1 cellular context compared by ENCODE assay signal in the genomic region with DNA sequence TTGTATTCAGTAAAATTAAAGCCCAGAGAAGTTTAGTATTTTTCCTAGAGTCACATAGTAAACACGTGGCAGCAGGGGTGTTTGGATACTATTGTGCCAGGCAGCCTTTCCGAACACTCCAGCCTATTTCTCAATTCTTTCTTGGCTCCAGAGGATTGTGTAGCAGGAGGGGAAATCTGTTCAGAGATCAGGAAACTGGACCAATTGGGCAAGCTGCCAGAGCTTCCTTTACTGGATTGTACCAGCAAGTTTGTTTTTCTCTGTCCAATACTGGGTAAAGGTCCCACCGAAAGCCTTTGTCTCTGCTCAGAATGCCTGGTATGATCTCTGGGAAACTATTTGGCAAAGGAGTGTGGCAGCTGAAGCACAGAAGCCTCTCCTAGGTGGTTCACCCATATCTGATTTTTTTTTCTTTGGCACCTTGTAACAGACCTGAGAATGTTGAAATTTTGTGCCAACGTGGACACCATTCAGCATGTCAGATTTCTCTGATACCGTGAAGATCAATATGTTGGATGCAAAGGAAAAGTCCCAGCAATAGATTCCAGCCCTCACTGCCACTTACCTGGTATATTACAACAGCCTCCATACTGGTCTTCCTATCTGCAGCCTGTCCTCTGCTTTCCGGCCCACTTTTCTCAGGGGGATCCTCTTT.
A peak's percentile ranks its signal among the peaks of the same experiment; 100 is the strongest.
TF ChIP-seq lines count a peak whose summit lies in the region.

No MANE protein-coding gene starts in this region.

TF ChIP-seq in HepG2, 621 proteins besides CTCF, POLR2A, EP300 and RAD21 (continued from another document):
- TF ChIP-seq, protein P1, sequence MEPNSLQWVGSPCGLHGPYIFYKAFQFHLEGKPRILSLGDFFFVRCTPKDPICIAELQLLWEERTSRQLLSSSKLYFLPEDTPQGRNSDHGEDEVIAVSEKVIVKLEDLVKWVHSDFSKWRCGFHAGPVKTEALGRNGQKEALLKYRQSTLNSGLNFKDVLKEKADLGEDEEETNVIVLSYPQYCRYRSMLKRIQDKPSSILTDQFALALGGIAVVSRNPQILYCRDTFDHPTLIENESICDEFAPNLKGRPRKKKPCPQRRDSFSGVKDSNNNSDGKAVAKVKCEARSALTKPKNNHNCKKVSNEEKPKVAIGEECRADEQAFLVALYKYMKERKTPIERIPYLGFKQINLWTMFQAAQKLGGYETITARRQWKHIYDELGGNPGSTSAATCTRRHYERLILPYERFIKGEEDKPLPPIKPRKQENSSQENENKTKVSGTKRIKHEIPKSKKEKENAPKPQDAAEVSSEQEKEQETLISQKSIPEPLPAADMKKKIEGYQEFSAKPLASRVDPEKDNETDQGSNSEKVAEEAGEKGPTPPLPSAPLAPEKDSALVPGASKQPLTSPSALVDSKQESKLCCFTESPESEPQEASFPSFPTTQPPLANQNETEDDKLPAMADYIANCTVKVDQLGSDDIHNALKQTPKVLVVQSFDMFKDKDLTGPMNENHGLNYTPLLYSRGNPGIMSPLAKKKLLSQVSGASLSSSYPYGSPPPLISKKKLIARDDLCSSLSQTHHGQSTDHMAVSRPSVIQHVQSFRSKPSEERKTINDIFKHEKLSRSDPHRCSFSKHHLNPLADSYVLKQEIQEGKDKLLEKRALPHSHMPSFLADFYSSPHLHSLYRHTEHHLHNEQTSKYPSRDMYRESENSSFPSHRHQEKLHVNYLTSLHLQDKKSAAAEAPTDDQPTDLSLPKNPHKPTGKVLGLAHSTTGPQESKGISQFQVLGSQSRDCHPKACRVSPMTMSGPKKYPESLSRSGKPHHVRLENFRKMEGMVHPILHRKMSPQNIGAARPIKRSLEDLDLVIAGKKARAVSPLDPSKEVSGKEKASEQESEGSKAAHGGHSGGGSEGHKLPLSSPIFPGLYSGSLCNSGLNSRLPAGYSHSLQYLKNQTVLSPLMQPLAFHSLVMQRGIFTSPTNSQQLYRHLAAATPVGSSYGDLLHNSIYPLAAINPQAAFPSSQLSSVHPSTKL (CRISPR knock-in tag; IDR thresholded peaks at IDR 0.05) = peak; percentile 71; the same call in 1 of the 2 replicates
- TF ChIP-seq, protein P2, sequence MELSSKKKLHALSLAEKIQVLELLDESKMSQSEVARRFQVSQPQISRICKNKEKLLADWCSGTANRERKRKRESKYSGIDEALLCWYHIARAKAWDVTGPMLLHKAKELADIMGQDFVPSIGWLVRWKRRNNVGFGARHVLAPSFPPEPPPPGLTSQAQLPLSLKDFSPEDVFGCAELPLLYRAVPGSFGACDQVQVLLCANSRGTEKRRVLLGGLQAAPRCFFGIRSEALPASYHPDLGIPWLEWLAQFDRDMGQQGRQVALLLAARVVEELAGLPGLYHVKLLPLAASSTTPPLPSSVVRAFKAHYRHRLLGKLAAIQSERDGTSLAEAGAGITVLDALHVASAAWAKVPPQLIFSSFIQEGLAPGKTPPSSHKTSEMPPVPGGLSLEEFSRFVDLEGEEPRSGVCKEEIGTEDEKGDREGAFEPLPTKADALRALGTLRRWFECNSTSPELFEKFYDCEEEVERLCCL (CRISPR knock-in tag; IDR thresholded peaks at IDR 0.05; ENCODE audit: borderline replicate concordance) = no peak
- TF ChIP-seq NR2F6 (IDR thresholded peaks at IDR 0.05) = no peak
- TF ChIP-seq NR2F6 (CRISPR knock-in tag; IDR thresholded peaks at IDR 0.05) = peak; percentile 29; the same call in 1 of the 2 replicates
- no peak for TF ChIP-seq FOSL1 (CRISPR knock-in tag; IDR thresholded peaks at IDR 0.05; ENCODE audit: borderline replicate concordance)
- no peak for TF ChIP-seq SRF (IDR thresholded peaks at IDR 0.05; ENCODE audit: low read depth, low read length)
- TF ChIP-seq, protein P3, sequence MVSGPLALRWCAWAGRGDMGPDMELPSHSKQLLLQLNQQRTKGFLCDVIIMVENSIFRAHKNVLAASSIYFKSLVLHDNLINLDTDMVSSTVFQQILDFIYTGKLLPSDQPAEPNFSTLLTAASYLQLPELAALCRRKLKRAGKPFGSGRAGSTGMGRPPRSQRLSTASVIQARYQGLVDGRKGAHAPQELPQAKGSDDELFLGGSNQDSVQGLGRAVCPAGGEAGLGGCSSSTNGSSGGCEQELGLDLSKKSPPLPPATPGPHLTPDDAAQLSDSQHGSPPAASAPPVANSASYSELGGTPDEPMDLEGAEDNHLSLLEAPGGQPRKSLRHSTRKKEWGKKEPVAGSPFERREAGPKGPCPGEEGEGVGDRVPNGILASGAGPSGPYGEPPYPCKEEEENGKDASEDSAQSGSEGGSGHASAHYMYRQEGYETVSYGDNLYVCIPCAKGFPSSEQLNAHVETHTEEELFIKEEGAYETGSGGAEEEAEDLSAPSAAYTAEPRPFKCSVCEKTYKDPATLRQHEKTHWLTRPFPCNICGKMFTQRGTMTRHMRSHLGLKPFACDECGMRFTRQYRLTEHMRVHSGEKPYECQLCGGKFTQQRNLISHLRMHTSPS (CRISPR knock-in tag; IDR thresholded peaks at IDR 0.05; ENCODE audit: low read depth) = peak; percentile 80; the same call in 1 of the 2 replicates
- TF ChIP-seq TCF7 (IDR thresholded peaks at IDR 0.05; ENCODE audit: low read depth) = no peak
- TF ChIP-seq SOX5 (CRISPR knock-in tag; IDR thresholded peaks at IDR 0.05; ENCODE audit: borderline replicate concordance) = peak; percentile 77
- TF ChIP-seq ZMYM3 (CRISPR knock-in tag; IDR thresholded peaks at IDR 0.05) = peak; percentile 82
- no peak for TF ChIP-seq HNF4G (IDR thresholded peaks at IDR 0.05; ENCODE audit: borderline replicate concordance, low read depth, low read length)
- TF ChIP-seq HNF4G (CRISPR knock-in tag; IDR thresholded peaks at IDR 0.05; ENCODE audit: borderline replicate concordance, low read depth) = peak; percentile 24; the same call in 1 of the 2 replicates
- peak; percentile 57; the same call in 1 of the 2 replicates for TF ChIP-seq HDAC2 (CRISPR knock-in tag; IDR thresholded peaks at IDR 0.05)
- no peak for TF ChIP-seq HNRNPL (IDR thresholded peaks at IDR 0.05; ENCODE audit: low read depth, low read length)
- 0 out of 2 replicates have a peak, but pooled peaks have one; percentile 39 for TF ChIP-seq HMG20B (CRISPR knock-in tag; conservative IDR thresholded peaks at IDR 0.05)
- TF ChIP-seq MXI1 (IDR thresholded peaks at IDR 0.05; ENCODE audit: borderline replicate concordance, low read depth, low read length) = no peak
- TF ChIP-seq NFYB (CRISPR knock-in tag; IDR thresholded peaks at IDR 0.05) = no peak
- peak; percentile 71; the same call in 1 of the 2 replicates for TF ChIP-seq GFI1 (CRISPR knock-in tag; IDR thresholded peaks at IDR 0.05; ENCODE audit: borderline replicate concordance)
- 0 out of 2 replicates have a peak, but pooled peaks have one; percentile 26 for TF ChIP-seq NKX3-1 (CRISPR knock-in tag; IDR thresholded peaks at IDR 0.05)
- 0 out of 2 replicates have a peak, but pooled peaks have one; percentile 33 for TF ChIP-seq ZNF761 (CRISPR knock-in tag; conservative IDR thresholded peaks at IDR 0.05)
- TF ChIP-seq, protein P4, sequence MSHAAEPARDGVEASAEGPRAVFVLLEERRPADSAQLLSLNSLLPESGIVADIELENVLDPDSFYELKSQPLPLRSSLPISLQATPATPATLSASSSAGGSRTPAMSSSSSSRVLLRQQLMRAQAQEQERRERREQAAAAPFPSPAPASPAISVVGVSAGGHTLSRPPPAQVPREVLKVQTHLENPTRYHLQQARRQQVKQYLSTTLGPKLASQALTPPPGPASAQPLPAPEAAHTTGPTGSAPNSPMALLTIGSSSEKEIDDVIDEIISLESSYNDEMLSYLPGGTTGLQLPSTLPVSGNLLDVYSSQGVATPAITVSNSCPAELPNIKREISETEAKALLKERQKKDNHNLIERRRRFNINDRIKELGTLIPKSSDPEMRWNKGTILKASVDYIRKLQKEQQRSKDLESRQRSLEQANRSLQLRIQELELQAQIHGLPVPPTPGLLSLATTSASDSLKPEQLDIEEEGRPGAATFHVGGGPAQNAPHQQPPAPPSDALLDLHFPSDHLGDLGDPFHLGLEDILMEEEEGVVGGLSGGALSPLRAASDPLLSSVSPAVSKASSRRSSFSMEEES (CRISPR knock-in tag; IDR thresholded peaks at IDR 0.05) = 0 out of 2 replicates have a peak, but pooled peaks have one; percentile 29
- 0 out of 2 replicates have a peak, but pooled peaks have one; percentile 58 for TF ChIP-seq ZNF644 (CRISPR knock-in tag; IDR thresholded peaks at IDR 0.05; ENCODE audit: low read depth)
- TF ChIP-seq, protein P5, sequence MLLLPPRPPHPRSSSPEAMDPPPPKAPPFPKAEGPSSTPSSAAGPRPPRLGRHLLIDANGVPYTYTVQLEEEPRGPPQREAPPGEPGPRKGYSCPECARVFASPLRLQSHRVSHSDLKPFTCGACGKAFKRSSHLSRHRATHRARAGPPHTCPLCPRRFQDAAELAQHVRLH (CRISPR knock-in tag; IDR thresholded peaks at IDR 0.05; ENCODE audit: borderline replicate concordance, low read depth) = no peak
- TF ChIP-seq, protein P6, sequence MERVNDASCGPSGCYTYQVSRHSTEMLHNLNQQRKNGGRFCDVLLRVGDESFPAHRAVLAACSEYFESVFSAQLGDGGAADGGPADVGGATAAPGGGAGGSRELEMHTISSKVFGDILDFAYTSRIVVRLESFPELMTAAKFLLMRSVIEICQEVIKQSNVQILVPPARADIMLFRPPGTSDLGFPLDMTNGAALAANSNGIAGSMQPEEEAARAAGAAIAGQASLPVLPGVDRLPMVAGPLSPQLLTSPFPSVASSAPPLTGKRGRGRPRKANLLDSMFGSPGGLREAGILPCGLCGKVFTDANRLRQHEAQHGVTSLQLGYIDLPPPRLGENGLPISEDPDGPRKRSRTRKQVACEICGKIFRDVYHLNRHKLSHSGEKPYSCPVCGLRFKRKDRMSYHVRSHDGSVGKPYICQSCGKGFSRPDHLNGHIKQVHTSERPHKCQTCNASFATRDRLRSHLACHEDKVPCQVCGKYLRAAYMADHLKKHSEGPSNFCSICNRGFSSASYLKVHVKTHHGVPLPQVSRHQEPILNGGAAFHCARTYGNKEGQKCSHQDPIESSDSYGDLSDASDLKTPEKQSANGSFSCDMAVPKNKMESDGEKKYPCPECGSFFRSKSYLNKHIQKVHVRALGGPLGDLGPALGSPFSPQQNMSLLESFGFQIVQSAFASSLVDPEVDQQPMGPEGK (CRISPR knock-in tag; IDR thresholded peaks at IDR 0.05) = 0 out of 2 replicates have a peak, but pooled peaks have one; percentile 26
- peak; percentile 74 for TF ChIP-seq ELF3 (CRISPR knock-in tag; IDR thresholded peaks at IDR 0.05)
- TF ChIP-seq HMG20A (CRISPR knock-in tag; IDR thresholded peaks at IDR 0.05; ENCODE audit: borderline replicate concordance) = peak; percentile 48; the same call in 1 of the 2 replicates
- TF ChIP-seq, protein P7, sequence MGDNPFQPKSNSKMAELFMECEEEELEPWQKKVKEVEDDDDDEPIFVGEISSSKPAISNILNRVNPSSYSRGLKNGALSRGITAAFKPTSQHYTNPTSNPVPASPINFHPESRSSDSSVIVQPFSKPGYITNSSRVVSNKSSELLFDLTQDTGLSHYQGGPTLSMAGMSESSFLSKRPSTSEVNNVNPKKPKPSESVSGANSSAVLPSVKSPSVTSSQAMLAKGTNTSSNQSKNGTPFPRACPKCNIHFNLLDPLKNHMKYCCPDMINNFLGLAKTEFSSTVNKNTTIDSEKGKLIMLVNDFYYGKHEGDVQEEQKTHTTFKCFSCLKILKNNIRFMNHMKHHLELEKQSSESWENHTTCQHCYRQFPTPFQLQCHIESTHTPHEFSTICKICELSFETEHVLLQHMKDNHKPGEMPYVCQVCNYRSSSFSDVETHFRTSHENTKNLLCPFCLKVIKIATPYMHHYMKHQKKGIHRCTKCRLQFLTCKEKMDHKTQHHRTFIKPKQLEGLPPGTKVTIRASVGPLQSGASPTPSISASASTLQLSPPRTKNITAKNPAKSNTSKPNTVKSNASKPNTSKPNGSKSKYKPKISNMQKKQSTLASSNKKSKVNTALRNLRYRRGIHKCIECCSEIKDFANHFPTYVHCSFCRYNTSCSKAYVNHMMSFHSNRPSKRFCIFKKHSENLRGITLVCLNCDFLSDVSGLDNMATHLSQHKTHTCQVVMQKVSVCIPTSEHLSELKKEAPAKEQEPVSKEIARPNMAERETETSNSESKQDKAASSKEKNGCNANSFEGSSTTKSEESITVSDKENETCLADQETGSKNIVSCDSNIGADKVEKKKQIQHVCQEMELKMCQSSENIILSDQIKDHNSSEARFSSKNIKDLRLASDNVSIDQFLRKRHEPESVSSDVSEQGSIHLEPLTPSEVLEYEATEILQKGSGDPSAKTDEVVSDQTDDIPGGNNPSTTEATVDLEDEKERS (CRISPR knock-in tag; IDR thresholded peaks at IDR 0.05) = 0 out of 2 replicates have a peak, but pooled peaks have one; percentile 28
- TF ChIP-seq, protein P8, sequence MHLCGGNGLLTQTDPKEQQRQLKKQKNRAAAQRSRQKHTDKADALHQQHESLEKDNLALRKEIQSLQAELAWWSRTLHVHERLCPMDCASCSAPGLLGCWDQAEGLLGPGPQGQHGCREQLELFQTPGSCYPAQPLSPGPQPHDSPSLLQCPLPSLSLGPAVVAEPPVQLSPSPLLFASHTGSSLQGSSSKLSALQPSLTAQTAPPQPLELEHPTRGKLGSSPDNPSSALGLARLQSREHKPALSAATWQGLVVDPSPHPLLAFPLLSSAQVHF (CRISPR knock-in tag; IDR thresholded peaks at IDR 0.05) = no peak
- TF ChIP-seq NCOA2 (CRISPR knock-in tag; IDR thresholded peaks at IDR 0.05) = peak; percentile 40; the same call in 1 of the 2 replicates
- TF ChIP-seq HNF4A (CRISPR knock-in tag; IDR thresholded peaks at IDR 0.05) = peak; percentile 69
- 0 out of 2 replicates have a peak, but pooled peaks have one; percentile 17 for TF ChIP-seq THAP11 (CRISPR knock-in tag; IDR thresholded peaks at IDR 0.05)
- TF ChIP-seq ERF (CRISPR knock-in tag; IDR thresholded peaks at IDR 0.05) = peak; percentile 64; the same call in 1 of the 2 replicates
- peak; percentile 55; the same call in 1 of the 2 replicates for TF ChIP-seq ZNF230 (CRISPR knock-in tag; IDR thresholded peaks at IDR 0.05)
- no peak for TF ChIP-seq U2AF2 (IDR thresholded peaks at IDR 0.05; ENCODE audit: low read depth, low read length)
- TF ChIP-seq ZNF292 (CRISPR knock-in tag; IDR thresholded peaks at IDR 0.05; ENCODE audit: borderline replicate concordance, low read depth) = peak; percentile 80
- TF ChIP-seq DMAP1 (CRISPR knock-in tag; IDR thresholded peaks at IDR 0.05) = 0 out of 2 replicates have a peak, but pooled peaks have one; percentile 32
- TF ChIP-seq CREB1 (IDR thresholded peaks at IDR 0.05) = no peak
- TF ChIP-seq CREB1 (CRISPR knock-in tag; IDR thresholded peaks at IDR 0.05) = peak; percentile 58
- TF ChIP-seq, protein P9, sequence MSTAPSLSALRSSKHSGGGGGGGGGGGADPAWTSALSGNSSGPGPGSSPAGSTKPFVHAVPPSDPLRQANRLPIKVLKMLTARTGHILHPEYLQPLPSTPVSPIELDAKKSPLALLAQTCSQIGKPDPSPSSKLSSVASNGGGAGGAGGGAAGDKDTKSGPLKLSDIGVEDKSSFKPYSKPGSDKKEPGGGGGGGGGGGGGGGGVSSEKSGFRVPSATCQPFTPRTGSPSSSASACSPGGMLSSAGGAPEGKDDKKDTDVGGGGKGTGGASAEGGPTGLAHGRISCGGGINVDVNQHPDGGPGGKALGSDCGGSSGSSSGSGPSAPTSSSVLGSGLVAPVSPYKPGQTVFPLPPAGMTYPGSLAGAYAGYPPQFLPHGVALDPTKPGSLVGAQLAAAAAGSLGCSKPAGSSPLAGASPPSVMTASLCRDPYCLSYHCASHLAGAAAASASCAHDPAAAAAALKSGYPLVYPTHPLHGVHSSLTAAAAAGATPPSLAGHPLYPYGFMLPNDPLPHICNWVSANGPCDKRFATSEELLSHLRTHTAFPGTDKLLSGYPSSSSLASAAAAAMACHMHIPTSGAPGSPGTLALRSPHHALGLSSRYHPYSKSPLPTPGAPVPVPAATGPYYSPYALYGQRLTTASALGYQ (CRISPR knock-in tag; IDR thresholded peaks at IDR 0.05) = 0 out of 2 replicates have a peak, but pooled peaks have one; percentile 27
- TF ChIP-seq GATAD2A (CRISPR knock-in tag; IDR thresholded peaks at IDR 0.05) = peak; percentile 83
- no peak for TF ChIP-seq PHB2 (IDR thresholded peaks at IDR 0.05; ENCODE audit: partially characterized antibody)
